Comparison of ENCODE assay signal across 22 cellular contexts in the genomic region with DNA sequence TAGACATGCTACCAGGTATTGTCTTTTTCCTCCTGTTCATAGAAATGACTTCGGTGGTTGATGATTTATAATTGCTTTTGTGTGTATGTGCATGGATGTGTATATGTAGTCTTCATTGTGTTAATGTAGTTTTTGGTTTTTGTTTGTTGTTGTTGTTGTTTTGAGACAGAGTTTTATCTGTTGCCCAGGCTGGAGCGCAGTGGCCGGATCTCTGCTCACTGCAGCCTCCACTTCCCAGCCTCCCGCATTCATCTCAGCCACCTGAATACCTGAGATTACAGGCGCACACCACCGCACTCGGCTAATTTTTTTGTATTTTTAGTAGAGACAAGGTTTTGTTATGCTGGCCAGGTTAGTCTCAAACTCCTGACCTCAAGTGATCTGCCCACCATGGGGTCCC.
"Had no signal": no experiment of that assay in that cellular context is flagged by ENCODE, and none has a peak within 500 bp of the region (broad histone marks: within the 10 kb centered on the region; RNA-seq: fewer than 3 reads in every experiment).

No MANE protein-coding gene starts in this region.

- H2AFZ ChIP-seq: neural progenitor cell had no signal

- H3K4me2 ChIP-seq: neural progenitor cell had no signal

- H3K9ac ChIP-seq: neural progenitor cell had no signal

- ATAC-seq: activated CD4-positive, CD25-positive, alpha-beta regulatory T cell treated with anti-CD3 and anti-CD28 coated beads, Interleukin-2, amount 50 U/mL, for 24 hours; activated CD8-positive, alpha-beta T cell treated with anti-CD3 and anti-CD28 coated beads, Interleukin-2, amount 10 ng/mL, durations not matched to agents 7 days and 5 days; activated T-helper 17 cell treated with anti-CD3 and anti-CD28 coated beads, Interleukin-2, amount 50 U/mL, for 72 hours; heart left ventricle; left ventricle myocardium superior; right lobe of liver had no signal

- H3K27ac Mint-ChIP-seq: activated CD4-positive, alpha-beta T cell treated with anti-CD3 and anti-CD28 coated beads, Interleukin-2, amount 10 ng/mL, durations not matched to agents 7 days and 5 days; activated CD8-positive, alpha-beta T cell treated with anti-CD3 and anti-CD28 coated beads, Interleukin-2, amount 10 ng/mL, durations not matched to agents 7 days and 5 days; activated naive CD8-positive, alpha-beta T cell treated with anti-CD3 and anti-CD28 coated beads for 36 hours; activated T-cell treated with anti-CD3 and anti-CD28 coated beads, Interleukin-2, amount 50 U/mL, for 24 hours; activated T-helper 17 cell treated with anti-CD3 and anti-CD28 coated beads, Interleukin-2, amount 50 U/mL, for 72 hours; neural progenitor cell; stimulated activated naive CD8-positive, alpha-beta T cell treated with anti-CD3 and anti-CD28 coated beads, Interleukin-15, Interleukin-2, amounts not matched to agents 100 ng/mL and 50 ng/mL, for 24 hours had no signal

- H3K4me3 Mint-ChIP-seq: activated CD4-positive, alpha-beta T cell treated with anti-CD3 and anti-CD28 coated beads, Interleukin-2, amount 10 ng/mL, durations not matched to agents 7 days and 5 days; activated CD8-positive, alpha-beta T cell treated with anti-CD3 and anti-CD28 coated beads, Interleukin-2, amount 10 ng/mL, durations not matched to agents 7 days and 5 days; activated naive CD8-positive, alpha-beta T cell treated with anti-CD3 and anti-CD28 coated beads for 36 hours; activated T-cell treated with anti-CD3 and anti-CD28 coated beads, Interleukin-2, amount 50 U/mL, for 24 hours; activated T-helper 17 cell treated with anti-CD3 and anti-CD28 coated beads, Interleukin-2, amount 50 U/mL, for 72 hours; neural progenitor cell; stimulated activated naive CD8-positive, alpha-beta T cell treated with anti-CD3 and anti-CD28 coated beads, Interleukin-15, Interleukin-2, amounts not matched to agents 100 ng/mL and 50 ng/mL, for 24 hours had no signal

- H3K4me1 ChIP-seq: neural progenitor cell, uterus had no signal

- FAIRE-seq: bronchial epithelial cell, islet of Langerhans had no signal

- H3K27me3 ChIP-seq: heart left ventricle, neural progenitor cell, right lobe of liver, tibial artery, uterus had no signal

- DNase-seq: activated CD4-positive, alpha-beta T cell treated with anti-CD3 and anti-CD28 coated beads, Interleukin-2, amount 10 ng/mL, durations not matched to agents 7 days and 5 days; activated CD8-positive, alpha-beta T cell treated with anti-CD3 and anti-CD28 coated beads, Interleukin-2, amount 10 ng/mL, durations not matched to agents 7 days and 5 days; activated naive CD8-positive, alpha-beta T cell treated with anti-CD3 and anti-CD28 coated beads for 36 hours; activated T-cell treated with anti-CD3 and anti-CD28 coated beads, Interleukin-2, amount 50 U/mL, for 24 hours; heart left ventricle; left ventricle myocardium superior; posterior cingulate gyrus; right lobe of liver; stimulated activated CD4-positive, alpha-beta T cell treated with anti-CD3 and anti-CD28 coated beads, Interleukin-1b, Interleukin-23, amount 100 ng/mL, for 48 hours; substantia nigra; tibial artery; uterus had no signal

- H3K27me3 Mint-ChIP-seq: activated CD4-positive, alpha-beta T cell treated with anti-CD3 and anti-CD28 coated beads, Interleukin-2, amount 10 ng/mL, durations not matched to agents 7 days and 5 days; activated T-cell treated with anti-CD3 and anti-CD28 coated beads, Interleukin-2, amount 50 U/mL, for 24 hours; activated T-helper 17 cell treated with anti-CD3 and anti-CD28 coated beads, Interleukin-2, amount 50 U/mL, for 72 hours; stimulated activated naive CD8-positive, alpha-beta T cell treated with anti-CD3 and anti-CD28 coated beads, Interleukin-15, Interleukin-2, amounts not matched to agents 100 ng/mL and 50 ng/mL, for 24 hours had no signal

- H3K36me3 ChIP-seq: neural progenitor cell, uterus had no signal

- H3K9me3 ChIP-seq: heart left ventricle, right lobe of liver, tibial artery, uterus had no signal

- H3K9me3 Mint-ChIP-seq: activated CD4-positive, alpha-beta T cell treated with anti-CD3 and anti-CD28 coated beads, Interleukin-2, amount 10 ng/mL, durations not matched to agents 7 days and 5 days; activated T-cell treated with anti-CD3 and anti-CD28 coated beads, Interleukin-2, amount 50 U/mL, for 24 hours; activated T-helper 17 cell treated with anti-CD3 and anti-CD28 coated beads, Interleukin-2, amount 50 U/mL, for 72 hours; neural progenitor cell; stimulated activated naive CD8-positive, alpha-beta T cell treated with anti-CD3 and anti-CD28 coated beads, Interleukin-15, Interleukin-2, amounts not matched to agents 100 ng/mL and 50 ng/mL, for 24 hours had no signal

- H3K4me3 ChIP-seq: coronary artery, heart left ventricle, neural progenitor cell, right lobe of liver, skin epidermis, tibial artery, uterus had no signal

- H3K27ac ChIP-seq: coronary artery, epithelial cell of prostate, heart left ventricle, neural progenitor cell, right lobe of liver, tibial artery, uterus, VCaP had no signal
